Comparison of ENCODE assay signal across 9 cellular contexts in the genomic region with DNA sequence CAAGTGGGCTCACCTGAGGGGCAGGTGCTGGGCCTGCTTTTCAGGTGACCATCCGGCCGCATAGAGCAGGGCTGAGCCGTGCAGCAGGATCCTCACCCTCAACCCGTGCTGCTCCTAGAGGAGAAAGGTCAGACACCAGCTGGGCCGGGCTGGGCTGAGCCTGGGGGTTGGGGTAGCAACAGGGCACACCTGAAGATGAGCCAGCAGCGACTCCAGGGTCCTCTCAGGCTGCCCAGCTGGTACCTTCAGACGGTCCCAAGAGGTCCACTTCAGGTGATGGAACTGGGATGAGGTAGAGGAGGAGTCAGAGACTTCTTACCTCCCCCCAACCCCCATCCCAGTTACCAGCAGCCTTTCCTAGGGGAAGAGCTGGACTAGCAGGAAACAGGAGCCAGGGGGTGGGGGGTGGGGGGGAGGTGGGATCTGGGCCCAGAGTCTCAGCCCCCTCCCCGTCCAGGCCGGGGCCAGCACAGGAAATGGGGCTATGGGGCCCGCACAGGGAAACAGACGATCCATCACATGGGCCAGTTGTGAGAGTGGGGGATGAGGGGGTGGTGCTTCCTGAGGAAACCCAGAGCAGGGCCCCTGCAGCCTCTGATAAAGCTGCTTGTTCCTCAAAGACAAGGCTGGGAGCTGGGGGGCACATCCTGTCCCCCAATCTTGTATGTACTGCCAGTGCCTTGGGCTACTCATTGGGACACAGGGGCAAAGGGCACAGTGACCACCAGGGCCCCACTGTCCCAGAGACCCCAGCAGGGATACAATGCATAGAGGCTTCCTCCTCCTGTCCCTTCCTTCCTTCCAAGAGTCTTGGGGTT. TPM values are rescaled to one million over a fixed set of nuclear protein-coding genes. Genes with fewer than 3 reads are reported as not detected.
A peak's percentile ranks its signal among the peaks of the same experiment; 100 is the strongest.
DNase-seq lines count a peak whose midpoint lies in the region; ATAC-seq, FAIRE-seq and TF ChIP-seq lines count a peak whose summit lies in the region.
"Had no signal": no experiment of that assay in that cellular context is flagged by ENCODE, and none has a peak within 500 bp of the region (broad histone marks: within the 10 kb centered on the region; RNA-seq: fewer than 3 reads in every experiment).

No MANE protein-coding gene starts in this region.

- H2AFZ ChIP-seq in DND-41 (ENCODE audit: low read depth, low read length) (no peak overlapping the region), endothelial cell of umbilical vein (ENCODE audit: low read depth, low read length) (no peak overlapping the region), trophoblast cell (ENCODE audit: insufficient read depth, low read length, poor library complexity) (no peak overlapping the region)

- DNase-seq in DND-41 (peak; percentile 74), NOMO-1 treated with DMSO at 0.1 percent for 48 hours (lab: John Stamatoyannopoulos, UW; ENCODE audit: unreplicated experiment) (peak; percentile 68), endothelial cell of umbilical vein (ENCODE audit: low read depth, low spot score) (peak; percentile 95), trophoblast cell (no peak), NCI-H2227 (lab: John Stamatoyannopoulos, UW; ENCODE audit: unreplicated experiment) (no peak), DMS79 (lab: John Stamatoyannopoulos, UW) (no peak), NCI-H1048 (lab: John Stamatoyannopoulos, UW) (no peak)

- CTCF ChIA-PET in endothelial cell of umbilical vein (lab: Charles Lee): interaction anchor here (0.7 to 12.4 kb wide), 9 partner anchors 7 to 134 kb away, joined by 3 to 545 read pairs (median 9); partner anchors contain the start of genes MON1A, RBM6 and UBA7

- no peak overlapping the region for H3K23ac ChIP-seq in trophoblast cell (ENCODE audit: low read length)

- peak overlapping the region; percentile 78 for H2BK12ac ChIP-seq in trophoblast cell (ENCODE audit: low read length)

- WGBS in trophoblast cell (ENCODE audit: extremely low coverage, insufficient coverage, insufficient read length): no CpG with 5 or more reads among the region's 11 CpGs

- POLR2A ChIA-PET in endothelial cell of umbilical vein (lab: Charles Lee): interaction anchor here (1.0 to 1.9 kb wide), 4 partner anchors 7 to 33 kb away, joined by 3 to 8 read pairs (median 6); partner anchors contain the start of gene UBA7

- peak overlapping the region; percentile 77 for H2BK120ac ChIP-seq in trophoblast cell (ENCODE audit: insufficient read depth, low read length, poor library complexity)

- H4K8ac ChIP-seq in trophoblast cell (ENCODE audit: low read depth, low read length): peak overlapping the region; percentile 58

- peak overlapping the region; percentile 33 for H3K4me2 ChIP-seq in DND-41 (ENCODE audit: insufficient read depth, low read length)
- peak overlapping the region; percentile 28 for H3K4me2 ChIP-seq in endothelial cell of umbilical vein (ENCODE audit: insufficient read depth, low read length)
- peak overlapping the region; percentile 26 for H3K4me2 ChIP-seq in trophoblast cell (ENCODE audit: low read length)

- peak overlapping the region; percentile 58 for H2BK5ac ChIP-seq in trophoblast cell (ENCODE audit: low read depth, low read length, poor library complexity)

- peak overlapping the region; percentile 83 for H4K91ac ChIP-seq in trophoblast cell (ENCODE audit: low read depth, low read length)

- H4K20me1 ChIP-seq in DND-41 (ENCODE audit: insufficient read depth, low read length) (peaks cover 16% of the 10 kb centered on the region), endothelial cell of umbilical vein (replicated peaks; ENCODE audit: control insufficient read depth, extremely low read depth, insufficient read depth, low read length) (no peaks in the 10 kb centered on the region)

- peak overlapping the region; percentile 6 for H2AK5ac ChIP-seq in trophoblast cell (ENCODE audit: low read length)

- H3K4ac ChIP-seq in trophoblast cell (ENCODE audit: low read depth, low read length): peak overlapping the region; percentile 13

- H3K4me1 ChIP-seq in DND-41 (ENCODE audit: insufficient read depth, low read length): peaks cover 57% of the 10 kb centered on the region
- peaks cover 39% of the 10 kb centered on the region for H3K4me1 ChIP-seq in endothelial cell of umbilical vein (ENCODE audit: control insufficient read depth, extremely low read depth, insufficient read depth, low read length)
- peaks cover 38 to 42% of the 10 kb centered on the region in 2 experiments for H3K4me1 ChIP-seq in trophoblast cell (ENCODE audit: control insufficient read depth in 1 of 2, insufficient read depth in 2 of 2, low read length in 2 of 2)

- FAIRE-seq in endothelial cell of umbilical vein (lab: Jason Lieb, UNC): peak; percentile 89

- H3K27me3 ChIP-seq in DND-41 (ENCODE audit: insufficient read depth, low read length, poor library complexity) (peaks cover 21% of the 10 kb centered on the region), endothelial cell of umbilical vein (ENCODE audit: control insufficient read depth in 2 of 2, insufficient read depth in 2 of 2, low read length in 2 of 2) (no peaks in the 10 kb centered on the region), trophoblast cell (ENCODE audit: insufficient read depth, low read length) (no peaks in the 10 kb centered on the region)

- intact Hi-C loops in endothelial cell of umbilical vein (cut with micrococcal nuclease): loop anchor here (1.0 to 5.0 kb wide), 2 partner anchors 7 to 361 kb away; partner anchors contain the start of gene UBA7

- H4K12ac ChIP-seq in trophoblast cell (ENCODE audit: low read depth, low read length): peak overlapping the region; percentile 2

- H3K79me2 ChIP-seq in DND-41 (ENCODE audit: insufficient read depth, low read length) (no peaks in the 10 kb centered on the region), endothelial cell of umbilical vein (ENCODE audit: control insufficient read depth, insufficient read depth, low read length) (no peaks in the 10 kb centered on the region), trophoblast cell (ENCODE audit: control insufficient read depth, insufficient read depth, low read length, poor library complexity) (peaks cover 1% of the 10 kb centered on the region)

- H3K18ac ChIP-seq in trophoblast cell (ENCODE audit: low read length): peak overlapping the region; percentile 19

- H3K9me3 ChIP-seq in DND-41 (ENCODE audit: insufficient read depth, low read length, severe bottlenecking) (no peaks in the 10 kb centered on the region), endothelial cell of umbilical vein (replicated peaks; ENCODE audit: control insufficient read depth, insufficient read depth, low read length) (no peaks in the 10 kb centered on the region), trophoblast cell (ENCODE audit: insufficient read depth, low read depth, low read length) (no peaks in the 10 kb centered on the region)

- TF ChIP-seq CTCF in DND-41 (IDR thresholded peaks at IDR 0.05; ENCODE audit: borderline replicate concordance, extremely low read depth, low read length, poor library complexity, severe bottlenecking) (no peak), endothelial cell of umbilical vein (IDR thresholded peaks at IDR 0.05; ENCODE audit: extremely low read depth in 1 of 2, insufficient read depth in 1 of 2, low read depth in 1 of 2, low read length in 2 of 2) (no peak)

- H3K14ac ChIP-seq in trophoblast cell (ENCODE audit: low read length): peak overlapping the region; percentile 55

- H3K36me3 ChIP-seq in DND-41 (ENCODE audit: insufficient read depth, low read length) (peaks cover 8% of the 10 kb centered on the region), endothelial cell of umbilical vein (ENCODE audit: control insufficient read depth in 2 of 2, extremely low read depth in 1 of 2, insufficient read depth in 2 of 2, low read length in 2 of 2) (peaks cover 0 to 5% of the 10 kb centered on the region in 2 experiments), trophoblast cell (ENCODE audit: control insufficient read depth in 1 of 2, insufficient read depth in 2 of 2, low read length in 2 of 2) (no peaks in the 10 kb centered on the region)

- dilution Hi-C loops in endothelial cell of umbilical vein (cut with MboI; ENCODE audit: extremely low pct_ligation_motif_present, low sequenced_read_pairs): no loop called here

- H3K79me1 ChIP-seq in trophoblast cell (ENCODE audit: low read length): peaks cover 26% of the 10 kb centered on the region

- BruUV-seq in endothelial cell of umbilical vein (replicated peaks; lab: Mats Ljungman, UMichigan): TSS peak; percentile 73

- H3K9ac ChIP-seq in DND-41 (ENCODE audit: low read depth, low read length): 0 out of 2 replicates have a peak overlapping the region, but pooled peaks have one; percentile 26
- H3K9ac ChIP-seq in endothelial cell of umbilical vein (replicated peaks; ENCODE audit: extremely low read depth, insufficient read depth, low read length): peak overlapping the region; percentile 75
- no peak overlapping the region for H3K9ac ChIP-seq in trophoblast cell (ENCODE audit: low read length)

- no peaks in the 10 kb centered on the region for H3K9me1 ChIP-seq in endothelial cell of umbilical vein (replicated peaks; ENCODE audit: control insufficient read depth, extremely low read depth, insufficient read depth, low read length)

- H3K4me3 ChIP-seq in DND-41 (ENCODE audit: low read depth in 1 of 2, low read length in 2 of 2) (no peak overlapping the region), endothelial cell of umbilical vein (replicated peaks in 1 of 3; ENCODE audit: insufficient read depth in 1 of 3, low read depth in 1 of 3, low read length in 3 of 3) (peak overlapping the region in 2 of 3 experiments; percentile 22 to 31), trophoblast cell (ENCODE audit: low read depth, low read length) (no peak overlapping the region)

- H3K27ac ChIP-seq in DND-41 (ENCODE audit: low read length): peak overlapping the region; percentile 57
- H3K27ac ChIP-seq in endothelial cell of umbilical vein (ENCODE audit: insufficient read depth, low read depth, low read length): peak overlapping the region; percentile 86
- H3K27ac ChIP-seq in trophoblast cell (ENCODE audit: low read depth, low read length): peak overlapping the region; percentile 59

- peak; percentile 67 for TF ChIP-seq POLR2A in endothelial cell of umbilical vein (IDR thresholded peaks at IDR 0.05; ENCODE audit: low read depth, low read length)

- ATAC-seq in DND-41 (ENCODE audit: insufficient read depth, low read depth) (peak; percentile 39), GM19455 (IDR thresholded peaks at IDR 0.05; ENCODE audit: unreplicated experiment) (no peak)
- ATAC-seq: HCT116 had no signal

RNA-seq across cellular contexts. Expression of gene INKA1, which starts 3.0 kb away (rescaled TPM):
- 24.0 and 26.5 TPM in 2 replicates for total RNA-seq in endothelial cell of umbilical vein
- polyA plus RNA-seq in endothelial cell of umbilical vein: 37.8 and 57.7 TPM in 2 replicates
- 24.6 and 29.2 TPM in 2 replicates for polyA plus RNA-seq in endothelial cell of umbilical vein (2011; cell fraction: cytosol; rRNA removed)
- polyA plus RNA-seq in endothelial cell of umbilical vein (2011; cell fraction: nucleus; rRNA removed): 7.7 and 10.1 TPM in 2 replicates
- 6.0 and 7.1 TPM in 2 replicates for polyA plus RNA-seq in endothelial cell of umbilical vein (2012)
- polyA minus RNA-seq in endothelial cell of umbilical vein: 15.3 and 15.6 TPM in 2 replicates
- 1.3 TPM for polyA minus RNA-seq in endothelial cell of umbilical vein (2011; cell fraction: cytosol; rRNA and poly(A)+ RNA removed)
- 6.8 and 10.0 TPM in 2 replicates for polyA minus RNA-seq in endothelial cell of umbilical vein (2011; cell fraction: nucleus; rRNA and poly(A)+ RNA removed)
- 2.0 and 2.5 TPM in 2 replicates for polyA plus RNA-seq in trophoblast cell (2013)

RNA-seq across cellular contexts. Expression of gene CDHR4, which starts 6.4 kb away (rescaled TPM):
- total RNA-seq in endothelial cell of umbilical vein: not detected in 2 replicates
- polyA plus RNA-seq in endothelial cell of umbilical vein: 0.19 TPM in 1 of 2 replicates, not detected in the other
- polyA plus RNA-seq in endothelial cell of umbilical vein (2011; cell fraction: cytosol; rRNA removed): not detected in 2 replicates
- polyA plus RNA-seq in endothelial cell of umbilical vein (2011; cell fraction: nucleus; rRNA removed): 0.12 and 0.43 TPM in 2 replicates
- not detected in 2 replicates for polyA plus RNA-seq in endothelial cell of umbilical vein (2012)
- not detected in 2 replicates for polyA minus RNA-seq in endothelial cell of umbilical vein
- 0.82 TPM for polyA minus RNA-seq in endothelial cell of umbilical vein (2011; cell fraction: cytosol; rRNA and poly(A)+ RNA removed)
- not detected in 2 replicates for polyA minus RNA-seq in endothelial cell of umbilical vein (2011; cell fraction: nucleus; rRNA and poly(A)+ RNA removed)
- 0.07 TPM in 1 of 2 replicates, not detected in the other for polyA plus RNA-seq in trophoblast cell (2013)

RNA-seq across cellular contexts. Expression of gene UBA7, which starts 7.7 kb away (rescaled TPM):
- 41.9 and 57.4 TPM in 2 replicates for total RNA-seq in endothelial cell of umbilical vein
- polyA plus RNA-seq in endothelial cell of umbilical vein: 80.7 and 98.7 TPM in 2 replicates
- polyA plus RNA-seq in endothelial cell of umbilical vein (2011; cell fraction: cytosol; rRNA removed): 17.5 and 25.1 TPM in 2 replicates
- 482 and 714 TPM in 2 replicates for polyA plus RNA-seq in endothelial cell of umbilical vein (2011; cell fraction: nucleus; rRNA removed)
- 15.8 and 28.3 TPM in 2 replicates for polyA plus RNA-seq in endothelial cell of umbilical vein (2012)
- polyA minus RNA-seq in endothelial cell of umbilical vein: 73.0 and 81.6 TPM in 2 replicates
- polyA minus RNA-seq in endothelial cell of umbilical vein (2011; cell fraction: cytosol; rRNA and poly(A)+ RNA removed): 2.0 TPM
- 72.5 and 96.4 TPM in 2 replicates for polyA minus RNA-seq in endothelial cell of umbilical vein (2011; cell fraction: nucleus; rRNA and poly(A)+ RNA removed)
- polyA plus RNA-seq in trophoblast cell (2013): 2.0 and 2.7 TPM in 2 replicates

RNA-seq across cellular contexts. Expression of gene IP6K1, which starts 19.8 kb away (rescaled TPM):
- 54.6 and 60.8 TPM in 2 replicates for total RNA-seq in endothelial cell of umbilical vein
- 42.7 and 47.0 TPM in 2 replicates for polyA plus RNA-seq in endothelial cell of umbilical vein
- polyA plus RNA-seq in endothelial cell of umbilical vein (2011; cell fraction: cytosol; rRNA removed): 41.6 and 43.3 TPM in 2 replicates
- 49.4 and 77.1 TPM in 2 replicates for polyA plus RNA-seq in endothelial cell of umbilical vein (2011; cell fraction: nucleus; rRNA removed)
- polyA plus RNA-seq in endothelial cell of umbilical vein (2012): 30.7 and 33.3 TPM in 2 replicates
- 166 and 179 TPM in 2 replicates for polyA minus RNA-seq in endothelial cell of umbilical vein
- polyA minus RNA-seq in endothelial cell of umbilical vein (2011; cell fraction: cytosol; rRNA and poly(A)+ RNA removed): 40.6 TPM
- polyA minus RNA-seq in endothelial cell of umbilical vein (2011; cell fraction: nucleus; rRNA and poly(A)+ RNA removed): 48.4 and 72.6 TPM in 2 replicates
- 20.4 and 20.9 TPM in 2 replicates for polyA plus RNA-seq in trophoblast cell (2013)

RNA-seq across cellular contexts. Expression of gene TRAIP, which starts 50.3 kb away (rescaled TPM):
- 11.5 and 13.4 TPM in 2 replicates for total RNA-seq in endothelial cell of umbilical vein
- polyA plus RNA-seq in endothelial cell of umbilical vein: 8.6 and 9.5 TPM in 2 replicates
- polyA plus RNA-seq in endothelial cell of umbilical vein (2011; cell fraction: cytosol; rRNA removed): 7.6 TPM in 2 replicates
- polyA plus RNA-seq in endothelial cell of umbilical vein (2011; cell fraction: nucleus; rRNA removed): 37.3 and 39.4 TPM in 2 replicates
- polyA plus RNA-seq in endothelial cell of umbilical vein (2012): 3.8 and 5.3 TPM in 2 replicates
- polyA minus RNA-seq in endothelial cell of umbilical vein: 7.7 and 15.3 TPM in 2 replicates
- 15.3 TPM for polyA minus RNA-seq in endothelial cell of umbilical vein (2011; cell fraction: cytosol; rRNA and poly(A)+ RNA removed)
- polyA minus RNA-seq in endothelial cell of umbilical vein (2011; cell fraction: nucleus; rRNA and poly(A)+ RNA removed): 4.4 and 7.6 TPM in 2 replicates
- 11.4 and 12.4 TPM in 2 replicates for polyA plus RNA-seq in trophoblast cell (2013)

Comparison
In these comparisons a context has a peak if more than half of its experiments do, and no peak if none do; other contexts are left out.
1. DNase-seq: peak in DND-41 (single experiment), NOMO-1 treated with DMSO at 0.1 percent for 48 hours (single experiment) and endothelial cell of umbilical vein (single experiment); none in trophoblast cell (0 of 2), NCI-H2227 (single experiment), DMS79 (single experiment) and NCI-H1048 (single experiment).
2. H3K4me3 ChIP-seq: peak in endothelial cell of umbilical vein (2 of 3); none in DND-41 (0 of 2) and trophoblast cell (single experiment).
3. Peak in every context shown above with its lines, with median percentiles within 50 percentile points of each other: H3K27ac ChIP-seq and H3K4me2 ChIP-seq.